Comparison of ENCODE assay signal across 13 cellular contexts in genomic region chr16:86261379-86261778, GRCh38.
DNase-seq lines count a peak whose midpoint lies in the region; ATAC-seq and TF ChIP-seq lines count a peak whose summit lies in the region.
"Had no signal": no experiment of that assay in that cellular context is flagged by ENCODE, and none has a peak within 500 bp of the region (broad histone marks: within the 10 kb centered on the region; RNA-seq: fewer than 3 reads in every experiment).

No MANE protein-coding gene starts in this region.

- H2AK5ac ChIP-seq in H9 (ENCODE audit: insufficient read length, low read length), result no peak overlapping the region

- no CpG with 5 or more reads among the region's 2 CpGs for WGBS in H9 (ENCODE audit: extremely low coverage, insufficient read length, low lambda C conversion rate)
- 45% methylated on average over 2 of the region's 2 CpGs for WGBS in mammary epithelial cell (ENCODE audit: low coverage, missing lambda C conversion rate)
- WGBS in heart right ventricle, 2 donors, result 85 to 94% methylated on average over 2 of the region's 2 CpGs
- 73% methylated on average over 2 of the region's 2 CpGs for WGBS in esophagus muscularis mucosa
- 84% methylated on average over 2 of the region's 2 CpGs for WGBS in right cardiac atrium

- H3K4me3 ChIP-seq in OCI-LY3 (ENCODE audit: low read length) (0 out of 2 replicates have a peak overlapping the region, but pooled peaks have one; percentile 14), mammary epithelial cell (replicated peaks in 1 of 3; ENCODE audit: insufficient read depth in 1 of 3, low read depth in 2 of 3, low read length in 3 of 3) (no peak overlapping the region), heart right ventricle (no peak overlapping the region), esophagus muscularis mucosa (no peak overlapping the region), right cardiac atrium (ENCODE audit: low read length) (no peak overlapping the region)
- H3K4me3 ChIP-seq: esophagus squamous epithelium, suprapubic skin had no signal

- H3K27me3 ChIP-seq in H9 (ENCODE audit: insufficient read depth, low read length) (no peaks in the 10 kb centered on the region; the same call in 1 of the 2 replicates), OCI-LY3 (ENCODE audit: low read depth, low read length) (peaks cover 8% of the 10 kb centered on the region; the same call in 1 of the 2 replicates), mammary epithelial cell (ENCODE audit: insufficient read depth, low read length) (no peaks in the 10 kb centered on the region), heart right ventricle (peaks cover 0 to 38% (median 0%) of the 10 kb centered on the region in 7 donors), esophagus muscularis mucosa (no peaks in the 10 kb centered on the region), right cardiac atrium (ENCODE audit: control insufficient read depth, insufficient read depth) (no peaks in the 10 kb centered on the region)
- H3K27me3 ChIP-seq: esophagus squamous epithelium had no signal

- H3K79me1 ChIP-seq in H9 (ENCODE audit: insufficient read depth, low read depth, low read length, poor library complexity, severe bottlenecking), result no peaks in the 10 kb centered on the region

- no TSS peak for BruUV-seq in mammary epithelial cell (replicated peaks; lab: Mats Ljungman, UMichigan)

- CTCF ChIA-PET in mammary epithelial cell (lab: Charles Lee; ENCODE audit: low non-redundant PET), result no interaction called here

- H3K56ac ChIP-seq in H9 (ENCODE audit: insufficient read length, low read depth, low read length), result no peak overlapping the region

- peaks cover 3 to 11% (median 7%) of the 10 kb centered on the region in 3 experiments; a peak in 5 of 7 replicates for H3K36me3 Mint-ChIP-seq in H9 (ENCODE audit: insufficient read depth in 1 of 3, low read depth in 3 of 3)
- H3K36me3 Mint-ChIP-seq in effector memory CD8-positive, alpha-beta T cell (ENCODE audit: insufficient read depth), result no peaks in the 10 kb centered on the region
- H3K36me3 Mint-ChIP-seq: activated naive CD4-positive, alpha-beta T cell treated with anti-CD3 and anti-CD28 coated beads, Interleukin-2, amount 50 U/mL, for 24 hours; CD14-positive monocyte had no signal

- no peak overlapping the region for H3K4me2 ChIP-seq in H9 (ENCODE audit: insufficient read depth, insufficient read length, low read length)
- H3K4me2 ChIP-seq in OCI-LY3 (ENCODE audit: low read length), result peak overlapping the region; percentile 16; the same call in 1 of the 2 replicates
- H3K4me2 ChIP-seq in mammary epithelial cell (ENCODE audit: insufficient read depth, low read depth, low read length), result no peak overlapping the region

- DNase-seq in COLO829 (ENCODE audit: low spot score) (peak; percentile 69), H9 (peak; percentile 10), mammary epithelial cell (peak; percentile 6), heart right ventricle (no peak), esophagus muscularis mucosa (ENCODE audit: extremely low spot score) (no peak), right cardiac atrium (no peak)
- no peak for DNase-seq in effector memory CD8-positive, alpha-beta T cell
- DNase-seq: esophagus squamous epithelium, NCI-H146 had no signal

- peaks cover 8 to 13% of the 10 kb centered on the region in 2 experiments for H3K9me3 Mint-ChIP-seq in H9
- peaks cover 2 to 7% of the 10 kb centered on the region in 2 donors for H3K9me3 Mint-ChIP-seq in effector memory CD8-positive, alpha-beta T cell
- H3K9me3 Mint-ChIP-seq: activated naive CD4-positive, alpha-beta T cell treated with anti-CD3 and anti-CD28 coated beads, Interleukin-2, amount 50 U/mL, for 24 hours had no signal

- H3K14ac ChIP-seq in H9 (ENCODE audit: insufficient read depth, low read length), result no peak overlapping the region

- in situ Hi-C loops in mammary epithelial cell (cut with MboI; ENCODE audit: low sequenced_read_pairs in 2 of 2), result no loop called here

- no peak overlapping the region for H3K4me3 Mint-ChIP-seq in H9
- no peak overlapping the region for H3K4me3 Mint-ChIP-seq in effector memory CD8-positive, alpha-beta T cell
- H3K4me3 Mint-ChIP-seq: activated naive CD4-positive, alpha-beta T cell treated with anti-CD3 and anti-CD28 coated beads, Interleukin-2, amount 50 U/mL, for 24 hours; CD14-positive monocyte had no signal

- H3K18ac ChIP-seq in H9 (ENCODE audit: insufficient read length, low read depth, low read length), result no peak overlapping the region

- H4K8ac ChIP-seq in H9 (replicated peaks; ENCODE audit: insufficient read length, low read depth, low read length), result no peak overlapping the region

- no peaks in the 10 kb centered on the region for H3K9me3 ChIP-seq in H9 (ENCODE audit: control insufficient read depth, low read depth, low read length)
- H3K9me3 ChIP-seq in OCI-LY3 (ENCODE audit: insufficient read depth, low read length), result no peaks in the 10 kb centered on the region
- peaks cover 10% of the 10 kb centered on the region for H3K9me3 ChIP-seq in mammary epithelial cell (replicated peaks; ENCODE audit: insufficient read depth, low read length)
- H3K9me3 ChIP-seq in heart right ventricle, result peaks cover 0 to 3% (median 0%) of the 10 kb centered on the region in 11 donors
- no peaks in the 10 kb centered on the region for H3K9me3 ChIP-seq in esophagus muscularis mucosa
- H3K9me3 ChIP-seq in right cardiac atrium (ENCODE audit: control insufficient read depth, low read length), result peaks cover 2% of the 10 kb centered on the region
- H3K9me3 ChIP-seq: esophagus squamous epithelium, suprapubic skin had no signal

- H3K36me3 ChIP-seq in OCI-LY3 (replicated peaks; ENCODE audit: low read depth, low read length) (no peaks in the 10 kb centered on the region), mammary epithelial cell (ENCODE audit: insufficient read depth, low read length) (no peaks in the 10 kb centered on the region), heart right ventricle (no peaks in the 10 kb centered on the region), esophagus muscularis mucosa (no peaks in the 10 kb centered on the region)
- H3K36me3 ChIP-seq: esophagus squamous epithelium, suprapubic skin had no signal

- TF ChIP-seq EP300 in esophagus muscularis mucosa (IDR thresholded peaks at IDR 0.05), result no peak

- H3K27ac Mint-ChIP-seq in H9, result no peak overlapping the region
- no peak overlapping the region for H3K27ac Mint-ChIP-seq in effector memory CD8-positive, alpha-beta T cell
- H3K27ac Mint-ChIP-seq: activated naive CD4-positive, alpha-beta T cell treated with anti-CD3 and anti-CD28 coated beads, Interleukin-2, amount 50 U/mL, for 24 hours; CD14-positive monocyte had no signal

- ATAC-seq in heart right ventricle (no peak), right cardiac atrium (no peak)
- ATAC-seq in effector memory CD8-positive, alpha-beta T cell (replicated peaks), result no peak

- TF ChIP-seq POLR2A in esophagus muscularis mucosa (IDR thresholded peaks at IDR 0.05; ENCODE audit: low read depth), result no peak

- peaks cover 4% of the 10 kb centered on the region; the same call in 1 of the 2 replicates for H3K27me3 Mint-ChIP-seq in H9 (ENCODE audit: low read depth)
- peaks cover 33 to 41% of the 10 kb centered on the region in 2 donors for H3K27me3 Mint-ChIP-seq in effector memory CD8-positive, alpha-beta T cell

- H3T11ph ChIP-seq in H9 (ENCODE audit: low read length), result peak overlapping the region; percentile 45

- no peaks in the 10 kb centered on the region for H3K23me2 ChIP-seq in H9 (ENCODE audit: insufficient read length, low read depth, low read length, poor library complexity, severe bottlenecking)

- dilution Hi-C loops in mammary epithelial cell (cut with HindIII; ENCODE audit: low sequenced_read_pairs), result no loop called here

- H2BK5ac ChIP-seq in H9 (ENCODE audit: insufficient read length, low read length), result no peak overlapping the region

- H3K23ac ChIP-seq in H9 (ENCODE audit: insufficient read length, low read depth, low read length), result no peak overlapping the region

- H3K79me2 ChIP-seq in H9 (ENCODE audit: insufficient read depth, low read length) (no peaks in the 10 kb centered on the region; the same call in 1 of the 2 replicates), OCI-LY3 (ENCODE audit: low read length) (no peaks in the 10 kb centered on the region), mammary epithelial cell (ENCODE audit: insufficient read depth, low read length) (no peaks in the 10 kb centered on the region)

- no peak overlapping the region for H2BK120ac ChIP-seq in H9 (ENCODE audit: low read depth, low read length, poor library complexity, severe bottlenecking)

- H2BK15ac ChIP-seq in H9 (ENCODE audit: low read depth, low read length), result no peak overlapping the region

- intact Hi-C loops in mammary epithelial cell (cut with micrococcal nuclease) (no loop called here), heart right ventricle (cut with DNase I) (no loop called here), esophagus muscularis mucosa (cut with DNase I) (no loop called here), right cardiac atrium (cut with DNase I) (no loop called here)

- H4K20me1 ChIP-seq in H9 (ENCODE audit: control insufficient read depth, insufficient read depth, insufficient read length), result no peaks in the 10 kb centered on the region
- no peaks in the 10 kb centered on the region for H4K20me1 ChIP-seq in OCI-LY3 (ENCODE audit: insufficient read depth, low read length)
- H4K20me1 ChIP-seq in mammary epithelial cell (ENCODE audit: insufficient read depth, low read length), result no peaks in the 10 kb centered on the region

- peaks cover 0 to 3% of the 10 kb centered on the region in 2 experiments; a peak in 3 of 4 replicates for H3K4me1 Mint-ChIP-seq in H9
- no peaks in the 10 kb centered on the region for H3K4me1 Mint-ChIP-seq in effector memory CD8-positive, alpha-beta T cell (ENCODE audit: low read depth in 2 of 2)
- H3K4me1 Mint-ChIP-seq: activated naive CD4-positive, alpha-beta T cell treated with anti-CD3 and anti-CD28 coated beads, Interleukin-2, amount 50 U/mL, for 24 hours; CD14-positive monocyte had no signal

- H3K4me1 ChIP-seq in H9 (ENCODE audit: insufficient read depth, low read length), result no peaks in the 10 kb centered on the region; the same call in 1 of the 2 replicates
- H3K4me1 ChIP-seq in OCI-LY3 (ENCODE audit: low read length), result no peaks in the 10 kb centered on the region
- no peaks in the 10 kb centered on the region for H3K4me1 ChIP-seq in mammary epithelial cell (ENCODE audit: insufficient read depth, low read length)
- H3K4me1 ChIP-seq in heart right ventricle, result no peaks in the 10 kb centered on the region
- peaks cover 0 to 16% (median 7%) of the 10 kb centered on the region in 4 donors for H3K4me1 ChIP-seq in esophagus muscularis mucosa
- H3K4me1 ChIP-seq in right cardiac atrium (ENCODE audit: control insufficient read depth, insufficient read depth, low read length), result no peaks in the 10 kb centered on the region
- H3K4me1 ChIP-seq: esophagus squamous epithelium, suprapubic skin had no signal

- no peak overlapping the region for H3K27ac ChIP-seq in H9 (ENCODE audit: insufficient read length, low read depth, low read length)
- no peak overlapping the region for H3K27ac ChIP-seq in OCI-LY3 (ENCODE audit: low read length)
- no peak overlapping the region for H3K27ac ChIP-seq in mammary epithelial cell (ENCODE audit: insufficient read depth, low read depth, low read length)
- H3K27ac ChIP-seq in heart right ventricle, result no peak overlapping the region
- H3K27ac ChIP-seq in esophagus muscularis mucosa (replicated peaks in 1 of 4), result no peak overlapping the region
- no peak overlapping the region for H3K27ac ChIP-seq in right cardiac atrium (ENCODE audit: low read length)
- H3K27ac ChIP-seq: esophagus squamous epithelium, suprapubic skin had no signal

- no peak overlapping the region for H4K91ac ChIP-seq in H9 (ENCODE audit: insufficient read length, low read depth, low read length)

- H2AFZ ChIP-seq in H9 (ENCODE audit: low read length) (no peak overlapping the region), OCI-LY3 (ENCODE audit: low read depth, low read length) (peak overlapping the region; percentile 50; the same call in 1 of the 2 replicates), mammary epithelial cell (ENCODE audit: low read depth, low read length) (no peak overlapping the region)

- H4K5ac ChIP-seq in H9 (ENCODE audit: insufficient read length, low read depth, low read length), result no peak overlapping the region

- H2BK20ac ChIP-seq in H9 (ENCODE audit: low read depth, low read length, poor library complexity, severe bottlenecking), result no peak overlapping the region

- H3K9ac ChIP-seq in H9 (ENCODE audit: extremely low read depth, insufficient read length, low read length) (no peak overlapping the region), OCI-LY3 (ENCODE audit: low read length) (no peak overlapping the region), mammary epithelial cell (ENCODE audit: insufficient read depth, low read length) (no peak overlapping the region)

- H2BK12ac ChIP-seq in H9 (ENCODE audit: insufficient read length, low read depth, low read length), result no peak overlapping the region

- TF ChIP-seq CTCF in H9 (conservative IDR thresholded peaks at IDR 0.05), result no peak
- TF ChIP-seq CTCF in OCI-LY3 (IDR thresholded peaks at IDR 0.05; ENCODE audit: low read depth, low read length), result no peak
- no peak for TF ChIP-seq CTCF in mammary epithelial cell (conservative IDR thresholded peaks at IDR 0.05 in 1 of 2, IDR thresholded peaks at IDR 0.05 in 1 of 2; ENCODE audit: extremely low read depth in 1 of 2, insufficient read depth in 1 of 2, low read depth in 1 of 2, low read length in 2 of 2)
- no peak for TF ChIP-seq CTCF in heart right ventricle (IDR thresholded peaks at IDR 0.05)
- no peak for TF ChIP-seq CTCF in esophagus muscularis mucosa (IDR thresholded peaks at IDR 0.05)

- no peak overlapping the region for H3K4ac ChIP-seq in H9 (ENCODE audit: low read depth, low read length)

Comparison
In these comparisons a context has a peak if more than half of its experiments do, and no peak if none do; other contexts are left out.
1. DNase-seq: peak in COLO829 (single experiment), H9 (single experiment) and mammary epithelial cell (single experiment); none in heart right ventricle (0 of 2), esophagus muscularis mucosa (single experiment), effector memory CD8-positive, alpha-beta T cell (0 of 3) and right cardiac atrium (0 of 3).